ENCODE assay signal across 15 cellular contexts in genomic region chr20:44450938-44451450, GRCh38. TPM values are rescaled to one million over a fixed set of nuclear protein-coding genes. Genes with fewer than 3 reads are reported as not detected.
A peak's percentile ranks its signal among the peaks of the same experiment; 100 is the strongest.
DNase-seq lines count a peak whose midpoint lies in the region; ATAC-seq, FAIRE-seq and TF ChIP-seq lines count a peak whose summit lies in the region.
"Had no signal": no experiment of that assay in that cellular context is flagged by ENCODE, and none has a peak within 500 bp of the region (broad histone marks: within the 10 kb centered on the region; RNA-seq: fewer than 3 reads in every experiment).

No MANE protein-coding gene starts in this region.

- H3K36me3 ChIP-seq in right lobe of liver (no peaks in the 10 kb centered on the region), upper lobe of right lung (no peaks in the 10 kb centered on the region)
- H3K36me3 ChIP-seq: BLaER1 had no signal

- no peaks in the 10 kb centered on the region for H3K36me3 Mint-ChIP-seq in chondrocyte (ENCODE audit: low read depth)
- H3K36me3 Mint-ChIP-seq: CD4-positive, CD25-positive, alpha-beta regulatory T cell had no signal

- no peaks in the 10 kb centered on the region for H3K9me3 ChIP-seq in right lobe of liver
- no peaks in the 10 kb centered on the region for H3K9me3 ChIP-seq in upper lobe of right lung
- H3K9me3 ChIP-seq: BLaER1 had no signal

- H3K27me3 Mint-ChIP-seq in chondrocyte (ENCODE audit: low read depth) = peaks cover 13% of the 10 kb centered on the region

- DNase-seq in HTR-8/SVneo (ENCODE audit: insufficient read length, low spot score) = no peak
- peak; percentile 18 for DNase-seq in chondrocyte (ENCODE audit: low spot score)
- no peak for DNase-seq in right lobe of liver
- no peak for DNase-seq in upper lobe of right lung
- no peak for DNase-seq in stimulated activated CD4-positive, alpha-beta T cell treated with anti-CD3 and anti-CD28 coated beads, Interleukin-12 subunit alpha, Interleukin-12 subunit beta, amount 100 ng/mL, for 4 hours
- DNase-seq in activated CD4-positive, alpha-beta T cell treated with anti-CD3 and anti-CD28 coated beads for 4 hours = no peak
- no peak for DNase-seq in SKM-1 (lab: John Stamatoyannopoulos, UW; ENCODE audit: unreplicated experiment)
- DNase-seq: Calu3; CD4-positive, CD25-positive, alpha-beta regulatory T cell; DMS 273 treated with DMSO at 0.1 percent for 48 hours had no signal

- no peaks in the 10 kb centered on the region for H3K9me3 Mint-ChIP-seq in chondrocyte (ENCODE audit: low read depth)
- H3K9me3 Mint-ChIP-seq: CD4-positive, CD25-positive, alpha-beta regulatory T cell had no signal

- H3K4me1 ChIP-seq in right lobe of liver (peaks cover 2 to 46% (median 12%) of the 10 kb centered on the region in 4 donors), upper lobe of right lung (no peaks in the 10 kb centered on the region)

- intact Hi-C loops in right lobe of liver (cut with DNase I) = loop anchor here in 1 of 2 donors (10.0 kb wide), 1 partner anchor 46 kb away; no protein-coding TSS in a partner anchor
- intact Hi-C loops in upper lobe of right lung (cut with DNase I) = no loop called here

- WGBS in right lobe of liver (ENCODE audit: insufficient coverage, low coverage, low lambda C conversion rate, missing lambda C conversion rate) = 36% methylated on average over 3 of the region's 7 CpGs

- FAIRE-seq in HTR-8/SVneo (lab: Jason Lieb, UNC) = peak; percentile 74
- FAIRE-seq: GM19239 had no signal

- TF ChIP-seq POLR2A in right lobe of liver (IDR thresholded peaks at IDR 0.05) = no peak

- H3K27ac Mint-ChIP-seq in chondrocyte (ENCODE audit: unreplicated experiment) = no peak overlapping the region
- H3K27ac Mint-ChIP-seq: CD4-positive, CD25-positive, alpha-beta regulatory T cell had no signal

- H3K27me3 ChIP-seq in right lobe of liver = no peaks in the 10 kb centered on the region
- H3K27me3 ChIP-seq in upper lobe of right lung = no peaks in the 10 kb centered on the region
- H3K27me3 ChIP-seq: BLaER1 had no signal

- no peaks in the 10 kb centered on the region for H3K4me1 Mint-ChIP-seq in chondrocyte (ENCODE audit: low read depth)
- H3K4me1 Mint-ChIP-seq: CD4-positive, CD25-positive, alpha-beta regulatory T cell had no signal

- H3K27ac ChIP-seq in right lobe of liver (peak overlapping the region; percentile 55 to 91 (median 90)), upper lobe of right lung (peak overlapping the region; percentile 31)
- H3K27ac ChIP-seq: BLaER1, KMS-11 had no signal

- ATAC-seq in right lobe of liver (peak in 1 of 4 donors; percentile 6), upper lobe of right lung (no peak), GM21529 (IDR thresholded peaks at IDR 0.05; ENCODE audit: unreplicated experiment) (no peak)
- ATAC-seq: HCT116 had no signal

- H3K4me3 ChIP-seq in right lobe of liver (no peak overlapping the region), upper lobe of right lung (no peak overlapping the region)
- H3K4me3 ChIP-seq: BLaER1 had no signal

- no peak overlapping the region for H3K4me3 Mint-ChIP-seq in chondrocyte (ENCODE audit: unreplicated experiment)
- H3K4me3 Mint-ChIP-seq: CD4-positive, CD25-positive, alpha-beta regulatory T cell had no signal

- TF ChIP-seq CTCF in chondrocyte (IDR thresholded peaks at IDR 0.05) = no peak
- TF ChIP-seq CTCF in right lobe of liver (IDR thresholded peaks at IDR 0.05) = no peak
- no peak for TF ChIP-seq CTCF in upper lobe of right lung (IDR thresholded peaks at IDR 0.05)

RNA-seq across cellular contexts. Expression of gene TTPAL, which starts 24.7 kb away (rescaled TPM):
- total RNA-seq in chondrocyte (16.5 to 18.4 TPM (median 17.1 TPM) in 3 replicates), right lobe of liver (100 to 1,000 TPM in 1 of 6 experiments, 10 to 100 TPM in 5; 18.0 to 102 (median 28.7) TPM), upper lobe of right lung (8.0 TPM)
